15 cellular contexts compared by ENCODE assay signal in the genomic region with DNA sequence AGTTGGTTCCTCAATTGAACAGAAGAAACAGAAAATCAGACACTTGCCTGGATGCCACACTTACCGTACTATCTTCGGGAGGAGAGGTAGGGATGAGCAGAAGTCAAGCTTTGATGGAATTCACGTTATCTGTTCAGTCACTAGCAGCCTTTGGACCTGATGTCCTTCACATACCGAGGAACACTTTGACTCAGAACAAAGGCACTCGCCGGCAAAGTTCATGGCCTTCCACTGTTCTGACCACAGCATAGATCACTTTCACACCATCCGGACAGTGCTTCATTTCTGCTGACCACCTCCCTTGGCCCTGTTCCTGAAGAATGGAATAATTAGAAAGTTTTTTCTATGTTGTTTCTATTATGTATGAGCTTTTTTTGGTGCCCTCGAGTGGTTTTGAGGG.
"Had no signal": no experiment of that assay in that cellular context is flagged by ENCODE, and none has a peak within 500 bp of the region (broad histone marks: within the 10 kb centered on the region; RNA-seq: fewer than 3 reads in every experiment).

No MANE protein-coding gene starts in this region.

- H3K4me1 Mint-ChIP-seq: endodermal cell; nephron; stimulated activated naive CD8-positive, alpha-beta T cell treated with anti-CD3 and anti-CD28 coated beads, Interleukin-15, amount 100 ng/mL, for 72 hours had no signal

- H3K36me3 ChIP-seq: gastroesophageal sphincter, spleen, upper lobe of left lung had no signal

- H3K27ac ChIP-seq: gastroesophageal sphincter, spleen, upper lobe of left lung had no signal

- H3K27me3 ChIP-seq: gastroesophageal sphincter, spleen, upper lobe of left lung had no signal

- H3K4me3 Mint-ChIP-seq: activated T-helper 17 cell treated with anti-CD3 and anti-CD28 coated beads, Interleukin-2, amount 50 U/mL, for 72 hours; endodermal cell; nephron; stimulated activated naive CD8-positive, alpha-beta T cell treated with anti-CD3 and anti-CD28 coated beads, Interleukin-15, amount 100 ng/mL, for 72 hours had no signal

- H3K4me3 ChIP-seq: gastroesophageal sphincter, spleen, upper lobe of left lung had no signal

- H3K27ac Mint-ChIP-seq: activated T-helper 17 cell treated with anti-CD3 and anti-CD28 coated beads, Interleukin-2, amount 50 U/mL, for 72 hours; endodermal cell; nephron; stimulated activated naive CD8-positive, alpha-beta T cell treated with anti-CD3 and anti-CD28 coated beads, Interleukin-15, amount 100 ng/mL, for 72 hours had no signal

- ATAC-seq: activated T-helper 17 cell treated with anti-CD3 and anti-CD28 coated beads, Interleukin-2, amount 50 U/mL, for 72 hours; gastroesophageal sphincter; sciatic nerve; stimulated activated naive CD8-positive, alpha-beta T cell treated with anti-CD3 and anti-CD28 coated beads, Interleukin-15, amount 100 ng/mL, for 72 hours had no signal

- H3K27me3 Mint-ChIP-seq: stimulated activated naive CD8-positive, alpha-beta T cell treated with anti-CD3 and anti-CD28 coated beads, Interleukin-15, amount 100 ng/mL, for 72 hours had no signal

- H3K9me3 Mint-ChIP-seq: activated T-helper 17 cell treated with anti-CD3 and anti-CD28 coated beads, Interleukin-2, amount 50 U/mL, for 72 hours had no signal

- H3K4me1 ChIP-seq: gastroesophageal sphincter, spleen, upper lobe of left lung had no signal

- DNase-seq: activated CD4-positive, CD25-positive, alpha-beta regulatory T cell treated with anti-CD3 and anti-CD28 coated beads, Interleukin-2, amount 50 U/mL, for 72 hours; activated naive CD4-positive, alpha-beta T cell treated with Interleukin-2 at 50 U/mL for 16 hours; endodermal cell; islet precursor cell; mesendoderm; nucleus accumbens; spleen; stimulated activated naive CD8-positive, alpha-beta T cell treated with anti-CD3 and anti-CD28 coated beads, Interleukin-15, amount 100 ng/mL, for 72 hours; T-helper 1 cell; T1000; upper lobe of left lung had no signal
